15 cellular contexts compared by ENCODE assay signal in genomic region chr1:55555971-55556370, GRCh38.
"Had no signal": no experiment of that assay in that cellular context is flagged by ENCODE, and none has a peak within 500 bp of the region (broad histone marks: within the 10 kb centered on the region; RNA-seq: fewer than 3 reads in every experiment).

No MANE protein-coding gene starts in this region.

- H3K36me3 ChIP-seq: tibial nerve, vagina had no signal

- H3K36me3 Mint-ChIP-seq: activated naive CD4-positive, alpha-beta T cell treated with anti-CD3 and anti-CD28 coated beads, Interleukin-2, amount 50 U/mL, for 72 hours had no signal

- DNase-seq: activated CD4-positive, CD25-positive, alpha-beta regulatory T cell treated with anti-CD3 and anti-CD28 coated beads, Interleukin-2, amount 50 U/mL, for 72 hours; activated gamma-delta T cell treated with Interleukin-2 at 50 U/mL for 16 hours; effector memory CD8-positive, alpha-beta T cell; left colon; midbrain; stimulated activated CD4-positive, alpha-beta T cell treated with anti-CD3 and anti-CD28 coated beads, Interleukin-2, amount 100 ng/mL, for 24 hours; stimulated activated naive CD8-positive, alpha-beta T cell treated with anti-CD3 and anti-CD28 coated beads, Interleukin-15, Interleukin-2, amounts not matched to agents 100 U/mL and 50 U/mL, for 24 hours; substantia nigra; T-helper 2 cell had no signal

- H3K4me3 Mint-ChIP-seq: effector memory CD8-positive, alpha-beta T cell had no signal

- H3K4me3 ChIP-seq: lung, tibial nerve, vagina had no signal

- H3K27ac ChIP-seq: tibial nerve, vagina, VCaP had no signal

- ATAC-seq: activated naive CD4-positive, alpha-beta T cell treated with anti-CD3 and anti-CD28 coated beads, Interleukin-2, amount 50 U/mL, for 72 hours; effector memory CD8-positive, alpha-beta T cell; left colon; stimulated activated naive CD8-positive, alpha-beta T cell treated with anti-CD3 and anti-CD28 coated beads, Interleukin-15, Interleukin-2, amounts not matched to agents 100 U/mL and 50 U/mL, for 24 hours had no signal

- H3K27ac Mint-ChIP-seq: effector memory CD8-positive, alpha-beta T cell; progenitor cell of endocrine pancreas had no signal

- H3K9me3 ChIP-seq: tibial nerve, vagina had no signal

- H3K9me3 Mint-ChIP-seq: activated naive CD4-positive, alpha-beta T cell treated with anti-CD3 and anti-CD28 coated beads, Interleukin-2, amount 50 U/mL, for 72 hours; effector memory CD8-positive, alpha-beta T cell had no signal

- H3K27me3 ChIP-seq: tibial nerve, vagina had no signal

- H3K27me3 Mint-ChIP-seq: effector memory CD8-positive, alpha-beta T cell had no signal
